14 cellular contexts compared by ENCODE assay signal in the genomic region with DNA sequence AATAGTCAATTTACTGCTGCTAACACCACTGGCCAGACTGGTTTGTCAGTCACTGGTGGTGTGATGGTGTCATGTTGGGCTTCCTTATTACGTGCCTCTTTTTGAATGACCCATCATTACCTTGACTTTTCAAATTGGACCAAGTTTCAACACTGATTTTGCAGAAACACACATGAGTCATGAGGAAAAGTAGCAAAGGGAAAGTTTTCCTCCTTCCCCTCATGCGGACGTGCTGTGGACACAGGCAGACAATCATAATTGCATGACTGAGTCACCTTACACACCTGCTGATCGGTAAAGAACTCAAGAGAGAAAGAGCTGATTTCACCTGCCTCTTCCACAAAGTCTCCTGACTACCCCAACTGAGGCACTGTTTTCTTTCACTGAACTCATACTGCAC.
A peak's percentile ranks its signal among the peaks of the same experiment; 100 is the strongest.
DNase-seq lines count a peak whose midpoint lies in the region; ATAC-seq and TF ChIP-seq lines count a peak whose summit lies in the region.
"Had no signal": no experiment of that assay in that cellular context is flagged by ENCODE, and none has a peak within 500 bp of the region (broad histone marks: within the 10 kb centered on the region; RNA-seq: fewer than 3 reads in every experiment).

No MANE protein-coding gene starts in this region.

- no peak overlapping the region for H4K8ac ChIP-seq in mesendoderm (ENCODE audit: low read depth, low read length)

- intact Hi-C loops in HCT116 (cut with micrococcal nuclease), result no loop called here

- WGBS in mesendoderm (ENCODE audit: extremely low coverage, insufficient coverage, low lambda C conversion rate), result no CpG with 5 or more reads among the region's 4 CpGs

- H3K27ac ChIP-seq in HCT116 (ENCODE audit: low read depth, low read length) (no peak overlapping the region), mesendoderm (ENCODE audit: low read depth, low read length) (no peak overlapping the region)
- H3K27ac ChIP-seq: body of pancreas, vagina had no signal

- CTCF ChIA-PET in HCT116 (lab: Charles Lee), result no interaction called here

- H2AK5ac ChIP-seq in mesendoderm (ENCODE audit: low read length), result no peak overlapping the region

- no peaks in the 10 kb centered on the region for H3K79me2 ChIP-seq in HCT116 (ENCODE audit: insufficient read depth, low read length)
- no peaks in the 10 kb centered on the region for H3K79me2 ChIP-seq in mesendoderm (ENCODE audit: control insufficient read depth, insufficient read depth, low read length)

- no peak overlapping the region for H3K56ac ChIP-seq in mesendoderm (ENCODE audit: low read length)

- H2AFZ ChIP-seq in HCT116 (ENCODE audit: low read depth, low read length, poor library complexity, severe bottlenecking), result no peak overlapping the region
- H2AFZ ChIP-seq: GM23338 had no signal

- H3K27me3 ChIP-seq in HCT116 (ENCODE audit: insufficient read depth, low read length) (no peaks in the 10 kb centered on the region), mesendoderm (ENCODE audit: insufficient read depth, low read length, poor library complexity) (no peaks in the 10 kb centered on the region)
- H3K27me3 ChIP-seq: body of pancreas, vagina had no signal

- H2BK120ac ChIP-seq in mesendoderm (ENCODE audit: low read depth, low read length), result peak overlapping the region; percentile 55

- no TSS peak for BruUV-seq in HCT116 (replicated peaks; lab: Mats Ljungman, UMichigan)

- RAD21 ChIA-PET in HCT116 (lab: Charles Lee; ENCODE audit: low non-redundant PET in 1 of 2, low total read pairs in 2 of 2, uncharacterized antibody in 2 of 2, unreplicated experiment in 2 of 2), result no interaction called here

- TF ChIP-seq CTCF in HCT116 (IDR thresholded peaks at IDR 0.05 in 2 of 3, conservative IDR thresholded peaks at IDR 0.05 in 1 of 3; ENCODE audit: borderline replicate concordance in 1 of 3, insufficient read depth in 1 of 3, low read depth in 2 of 3, low read length in 2 of 3), result no peak

- H3K4me3 ChIP-seq in HCT116 (replicated peaks in 1 of 2; ENCODE audit: low read depth in 1 of 2, low read length in 2 of 2) (no peak overlapping the region), mesendoderm (ENCODE audit: low read length) (no peak overlapping the region)
- H3K4me3 ChIP-seq: body of pancreas, GM23338, vagina had no signal

- H3K18ac ChIP-seq in mesendoderm (ENCODE audit: low read length), result no peak overlapping the region

- no peak overlapping the region for H2BK15ac ChIP-seq in mesendoderm (replicated peaks; ENCODE audit: low read depth)

- no peak for ATAC-seq in HCT116
- no peak for ATAC-seq in HG03354 (IDR thresholded peaks at IDR 0.05; ENCODE audit: poor library complexity, severe bottlenecking, unreplicated experiment)
- no peak for ATAC-seq in HG03196 (IDR thresholded peaks at IDR 0.05; ENCODE audit: unreplicated experiment)
- ATAC-seq: body of pancreas, GM23338 had no signal

- H3K79me1 ChIP-seq in mesendoderm (ENCODE audit: low read length), result no peaks in the 10 kb centered on the region

- no peak overlapping the region for H3K23ac ChIP-seq in mesendoderm (ENCODE audit: low read length)

- H3K4me1 ChIP-seq in HCT116 (ENCODE audit: control insufficient read depth in 1 of 2, insufficient read depth in 2 of 2, low read length in 2 of 2), result no peaks in the 10 kb centered on the region
- no peaks in the 10 kb centered on the region for H3K4me1 ChIP-seq in mesendoderm (ENCODE audit: control insufficient read depth, low read depth, low read length)
- H3K4me1 ChIP-seq: body of pancreas, vagina had no signal

- H4K20me1 ChIP-seq in HCT116 (ENCODE audit: insufficient read depth), result no peaks in the 10 kb centered on the region

- no peak overlapping the region for H3K4ac ChIP-seq in mesendoderm (ENCODE audit: low read depth, low read length)

- H3K9ac ChIP-seq in HCT116 (ENCODE audit: low read length) (no peak overlapping the region), mesendoderm (ENCODE audit: low read length) (no peak overlapping the region)

- POLR2A ChIA-PET in HCT116 (lab: Charles Lee), result no interaction called here

- no peaks in the 10 kb centered on the region for H3K9me3 ChIP-seq in HCT116 (ENCODE audit: control insufficient read depth in 1 of 2, insufficient read depth in 1 of 2, low read depth in 1 of 2, low read length in 2 of 2)
- H3K9me3 ChIP-seq: body of pancreas, vagina had no signal

- TF ChIP-seq POLR2A in HCT116 (IDR thresholded peaks at IDR 0.05; ENCODE audit: borderline replicate concordance, extremely low read depth, insufficient read depth, insufficient read length), result no peak

- no peak for TF ChIP-seq RAD21 in HCT116 (IDR thresholded peaks at IDR 0.05; ENCODE audit: low read depth)

- H3K4me2 ChIP-seq in HCT116 (ENCODE audit: low read length) (no peak overlapping the region), mesendoderm (ENCODE audit: low read length) (no peak overlapping the region)
- H3K4me2 ChIP-seq: GM23338 had no signal

- DNase-seq in COLO668 (lab: John Stamatoyannopoulos, UW; ENCODE audit: unreplicated experiment) (peak; percentile 2), HCT116 (ENCODE audit: low read depth, low spot score) (no peak), dermis blood vessel endothelial cell (peak; percentile 29), mesendoderm (no peak), cerebellum (ENCODE audit: low spot score) (no peak), NCI-H187 treated with DMSO at 0.1 percent for 48 hours (lab: John Stamatoyannopoulos, UW) (no peak)
- DNase-seq: activated CD8-positive, alpha-beta T cell treated with anti-CD3 and anti-CD28 coated beads for 36 hours; body of pancreas; DMS153; stimulated activated naive CD4-positive, alpha-beta T cell had no signal

- H3K9me2 ChIP-seq in HCT116 (ENCODE audit: insufficient read depth), result no peaks in the 10 kb centered on the region

- no peak overlapping the region for H4K5ac ChIP-seq in mesendoderm (ENCODE audit: low read length)

- H3K36me3 ChIP-seq in HCT116 (ENCODE audit: control insufficient read depth in 1 of 2, insufficient read depth in 2 of 2, low read length in 2 of 2), result no peaks in the 10 kb centered on the region
- no peaks in the 10 kb centered on the region for H3K36me3 ChIP-seq in mesendoderm (ENCODE audit: control insufficient read depth, insufficient read depth, low read length)
- H3K36me3 ChIP-seq: vagina had no signal

- H2BK5ac ChIP-seq in mesendoderm (ENCODE audit: low read length), result no peak overlapping the region

TF ChIP-seq in HCT116, 20 proteins besides CTCF, POLR2A, EP300 and RAD21:
- TF ChIP-seq SP1 (IDR thresholded peaks at IDR 0.05; ENCODE audit: low read depth) (0 out of 2 replicates have a peak, but pooled peaks have one; percentile 8), POLR2AphosphoS5 (IDR thresholded peaks at IDR 0.05; ENCODE audit: low read depth, low read length) (no peak)

Comparison
In these comparisons a context has a peak if more than half of its experiments do, and no peak if none do; other contexts are left out.
1. DNase-seq: peak in COLO668 (single experiment) and dermis blood vessel endothelial cell (single experiment); none in HCT116 (single experiment), mesendoderm (single experiment), cerebellum (single experiment) and NCI-H187 treated with DMSO at 0.1 percent for 48 hours (single experiment).